24 cellular contexts compared by ENCODE assay signal in the genomic region with DNA sequence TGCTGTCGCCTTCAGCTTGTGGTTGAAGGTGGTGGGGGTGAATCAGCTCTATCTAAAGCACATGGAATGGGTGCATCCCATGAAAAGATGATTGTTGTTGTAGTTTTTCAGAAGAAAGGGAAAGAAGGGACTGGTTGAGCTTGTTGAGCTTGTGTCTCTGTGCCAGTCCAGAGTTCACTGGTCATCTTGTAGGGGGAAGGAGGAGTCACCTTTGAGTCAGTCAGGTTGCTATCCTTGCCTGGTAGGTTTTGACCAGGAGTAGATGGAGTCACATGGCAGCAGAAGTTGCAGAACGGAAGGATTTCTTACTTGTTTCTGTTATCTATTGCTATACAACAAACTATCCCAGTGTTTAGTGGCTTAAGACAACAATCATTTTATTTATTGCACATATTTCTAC.
DNase-seq lines count a peak whose midpoint lies in the region; ATAC-seq and TF ChIP-seq lines count a peak whose summit lies in the region.
"Had no signal": no experiment of that assay in that cellular context is flagged by ENCODE, and none has a peak within 500 bp of the region (broad histone marks: within the 10 kb centered on the region; RNA-seq: fewer than 3 reads in every experiment).

No MANE protein-coding gene starts in this region.

- H3K36me3 Mint-ChIP-seq in activated B cell treated with CpG ODN at 0.5 μM for 24 hours (ENCODE audit: low read depth) (peaks cover 73% of the 10 kb centered on the region), memory B cell (peaks cover 35% of the 10 kb centered on the region)
- H3K36me3 Mint-ChIP-seq in stimulated activated naive B cell treated with anti-CD40 and anti-IgM and Interleukin-4, amounts not matched to agents 10 μg/mL and 1 μg/mL and 100 μg/mL, for 72 hours = peaks cover 37 to 54% of the 10 kb centered on the region in 2 donors
- H3K36me3 Mint-ChIP-seq: CD4-positive, alpha-beta memory T cell had no signal

- H3K4me1 ChIP-seq in OCI-LY1 (ENCODE audit: insufficient read depth, low read length, severe bottlenecking) = peaks cover 53% of the 10 kb centered on the region

- H3K4me3 Mint-ChIP-seq in activated B cell treated with CpG ODN at 0.5 μM for 24 hours = no peak overlapping the region
- no peak overlapping the region for H3K4me3 Mint-ChIP-seq in memory B cell
- H3K4me3 Mint-ChIP-seq in stimulated activated naive B cell treated with anti-CD40 and anti-IgM and Interleukin-4, amounts not matched to agents 10 μg/mL and 1 μg/mL and 100 μg/mL, for 72 hours = no peak overlapping the region
- H3K4me3 Mint-ChIP-seq: CD4-positive, alpha-beta memory T cell had no signal

- H3K4me1 Mint-ChIP-seq in activated B cell treated with CpG ODN at 0.5 μM for 24 hours = peaks cover 82% of the 10 kb centered on the region
- H3K4me1 Mint-ChIP-seq in memory B cell = peaks cover 51% of the 10 kb centered on the region
- H3K4me1 Mint-ChIP-seq in stimulated activated naive B cell treated with anti-CD40 and anti-IgM and Interleukin-4, amounts not matched to agents 10 μg/mL and 1 μg/mL and 100 μg/mL, for 72 hours = peaks cover 58 to 83% of the 10 kb centered on the region in 2 donors
- H3K4me1 Mint-ChIP-seq: CD4-positive, alpha-beta memory T cell had no signal

- H3K36me3 ChIP-seq in OCI-LY1 (ENCODE audit: insufficient read depth, low read length) = peaks cover 93% of the 10 kb centered on the region

- H3K9me3 Mint-ChIP-seq in activated B cell treated with CpG ODN at 0.5 μM for 24 hours (no peaks in the 10 kb centered on the region), memory B cell (no peaks in the 10 kb centered on the region)
- H3K9me3 Mint-ChIP-seq in stimulated activated naive B cell treated with anti-CD40 and anti-IgM and Interleukin-4, amounts not matched to agents 10 μg/mL and 1 μg/mL and 100 μg/mL, for 72 hours = no peaks in the 10 kb centered on the region
- H3K9me3 Mint-ChIP-seq: CD4-positive, alpha-beta memory T cell had no signal

- POLR2A ChIA-PET in activated B cell treated with CpG ODN at 0.5 μM for 24 hours (lab: Charles Lee) = interaction anchor here (0.7 to 1.5 kb wide), 3 partner anchors 9 to 33 kb away, joined by 5 to 7 read pairs (median 6); no protein-coding TSS in a partner anchor

- intact Hi-C loops in activated B cell treated with CpG ODN at 0.5 μM for 24 hours (cut with micrococcal nuclease) = no loop called here

- CTCF ChIA-PET in activated B cell treated with CpG ODN at 0.5 μM for 24 hours (lab: Charles Lee) = interaction anchor here (0.6 to 1.2 kb wide), 2 partner anchors 10 to 39 kb away, joined by 3 read pairs; no protein-coding TSS in a partner anchor

- H3K4me3 ChIP-seq in OCI-LY1 (ENCODE audit: low read depth, low read length, poor library complexity, severe bottlenecking) = no peak overlapping the region
- H3K4me3 ChIP-seq: BLaER1 treated with 17β-estradiol and CSF1 and Interleukin-3, amounts not matched to agents 10 nM and 100 nM; GM12878; PC-9 had no signal

- H3K27me3 Mint-ChIP-seq in activated B cell treated with CpG ODN at 0.5 μM for 24 hours (no peaks in the 10 kb centered on the region), memory B cell (no peaks in the 10 kb centered on the region)
- H3K27me3 Mint-ChIP-seq in stimulated activated naive B cell treated with anti-CD40 and anti-IgM and Interleukin-4, amounts not matched to agents 10 μg/mL and 1 μg/mL and 100 μg/mL, for 72 hours = no peaks in the 10 kb centered on the region

- DNase-seq in activated B cell treated with CpG ODN at 0.5 μM for 24 hours (no peak), memory B cell (ENCODE audit: low spot score in 2 of 2) (no peak), NCI-H526 treated with DMSO at 0.1 percent for 48 hours (lab: John Stamatoyannopoulos, UW) (no peak), NCI-H446 (lab: John Stamatoyannopoulos, UW) (no peak)
- DNase-seq in stimulated activated naive B cell treated with anti-CD40 and anti-IgM and Interleukin-4, amounts not matched to agents 10 μg/mL and 1 μg/mL and 100 μg/mL, for 72 hours = no peak
- DNase-seq: CD4-positive, alpha-beta memory T cell; DMS 273 treated with DMSO at 0.1 percent for 48 hours; DMS79 treated with DMSO at 0.1 percent for 48 hours; H7; KBM-7; NCI-H1092; NCI-H1436 treated with DMSO at 0.1 percent for 48 hours; NCI-H1930; NCI-H2227 treated with DMSO at 0.1 percent for 48 hours; NCI-H510A treated with DMSO at 0.1 percent for 48 hours; SHP77 treated with DMSO at 0.1 percent for 48 hours had no signal

- ATAC-seq in activated B cell treated with CpG ODN at 0.5 μM for 24 hours (ENCODE audit: low read depth) (no peak), memory B cell (ENCODE audit: low read depth) (no peak), GM21367 (IDR thresholded peaks at IDR 0.05; ENCODE audit: unreplicated experiment) (no peak)
- ATAC-seq in stimulated activated naive B cell treated with anti-CD40 and anti-IgM and Interleukin-4, amounts not matched to agents 10 μg/mL and 1 μg/mL and 100 μg/mL, for 72 hours (replicated peaks) = no peak
- ATAC-seq: GM12878, SK-N-SH treated with all-trans-retinoic acid at 6 μM for 48 hours had no signal

- no peaks in the 10 kb centered on the region for H3K27me3 ChIP-seq in OCI-LY1 (ENCODE audit: insufficient read depth, low read length)
- H3K27me3 ChIP-seq: BLaER1 treated with 17β-estradiol and CSF1 and Interleukin-3, amounts not matched to agents 10 nM and 100 nM had no signal

- H3K79me2 ChIP-seq in OCI-LY1 (ENCODE audit: insufficient read depth, low read length) = peaks cover 69% of the 10 kb centered on the region

- H3F3A ChIP-seq in OCI-LY1 (ENCODE audit: insufficient read depth, low read length) = no peaks in the 10 kb centered on the region

- H3K27ac ChIP-seq in OCI-LY1 (ENCODE audit: low read depth, low read length, poor library complexity, severe bottlenecking) = peak overlapping the region; percentile 56
- H3K27ac ChIP-seq: BLaER1 treated with 17β-estradiol and CSF1 and Interleukin-3, amounts not matched to agents 10 nM and 100 nM; PC-9; RWPE1 had no signal

- TF ChIP-seq CTCF in OCI-LY1 (IDR thresholded peaks at IDR 0.05; ENCODE audit: low read length) = no peak
- TF ChIP-seq CTCF in activated B cell treated with CpG ODN at 0.5 μM for 24 hours (IDR thresholded peaks at IDR 0.05) = no peak

- H3K9me3 ChIP-seq in OCI-LY1 (ENCODE audit: low read length) = no peaks in the 10 kb centered on the region
- H3K9me3 ChIP-seq: Caco-2 had no signal

- H2AFZ ChIP-seq in OCI-LY1 (ENCODE audit: low read length) = no peak overlapping the region
- H2AFZ ChIP-seq: PC-9 had no signal

- no peaks in the 10 kb centered on the region for H3K9me2 ChIP-seq in OCI-LY1 (ENCODE audit: low read depth, low read length)

- H3K9ac ChIP-seq in OCI-LY1 (ENCODE audit: low read length) = no peak overlapping the region
- H3K9ac ChIP-seq: BLaER1 treated with 17β-estradiol and CSF1 and Interleukin-3, amounts not matched to agents 10 nM and 100 nM had no signal

- H3K4me2 ChIP-seq in OCI-LY1 (ENCODE audit: low read length) = no peak overlapping the region
- H3K4me2 ChIP-seq: PC-9 had no signal

- H3K27ac Mint-ChIP-seq in activated B cell treated with CpG ODN at 0.5 μM for 24 hours = peak overlapping the region; percentile 67
- H3K27ac Mint-ChIP-seq in memory B cell = peak overlapping the region; percentile 92
- H3K27ac Mint-ChIP-seq in stimulated activated naive B cell treated with anti-CD40 and anti-IgM and Interleukin-4, amounts not matched to agents 10 μg/mL and 1 μg/mL and 100 μg/mL, for 72 hours = peak overlapping the region; percentile 20
- H3K27ac Mint-ChIP-seq: CD4-positive, alpha-beta memory T cell had no signal

- no peaks in the 10 kb centered on the region for H4K20me1 ChIP-seq in OCI-LY1 (ENCODE audit: insufficient read depth, low read length)

Comparison
In these comparisons a context has a peak if more than half of its experiments do, and no peak if none do; other contexts are left out.
1. H3K27ac Mint-ChIP-seq: peak in every context shown above with its lines; median percentile 92 in memory B cell; 67 in activated B cell treated with CpG ODN at 0.5 μM for 24 hours; 20 in stimulated activated naive B cell treated with anti-CD40 and anti-IgM and Interleukin-4, amounts not matched to agents 10 μg/mL and 1 μg/mL and 100 μg/mL, for 72 hours.